Comparison of ENCODE assay signal across 1 cellular context in the genomic region with DNA sequence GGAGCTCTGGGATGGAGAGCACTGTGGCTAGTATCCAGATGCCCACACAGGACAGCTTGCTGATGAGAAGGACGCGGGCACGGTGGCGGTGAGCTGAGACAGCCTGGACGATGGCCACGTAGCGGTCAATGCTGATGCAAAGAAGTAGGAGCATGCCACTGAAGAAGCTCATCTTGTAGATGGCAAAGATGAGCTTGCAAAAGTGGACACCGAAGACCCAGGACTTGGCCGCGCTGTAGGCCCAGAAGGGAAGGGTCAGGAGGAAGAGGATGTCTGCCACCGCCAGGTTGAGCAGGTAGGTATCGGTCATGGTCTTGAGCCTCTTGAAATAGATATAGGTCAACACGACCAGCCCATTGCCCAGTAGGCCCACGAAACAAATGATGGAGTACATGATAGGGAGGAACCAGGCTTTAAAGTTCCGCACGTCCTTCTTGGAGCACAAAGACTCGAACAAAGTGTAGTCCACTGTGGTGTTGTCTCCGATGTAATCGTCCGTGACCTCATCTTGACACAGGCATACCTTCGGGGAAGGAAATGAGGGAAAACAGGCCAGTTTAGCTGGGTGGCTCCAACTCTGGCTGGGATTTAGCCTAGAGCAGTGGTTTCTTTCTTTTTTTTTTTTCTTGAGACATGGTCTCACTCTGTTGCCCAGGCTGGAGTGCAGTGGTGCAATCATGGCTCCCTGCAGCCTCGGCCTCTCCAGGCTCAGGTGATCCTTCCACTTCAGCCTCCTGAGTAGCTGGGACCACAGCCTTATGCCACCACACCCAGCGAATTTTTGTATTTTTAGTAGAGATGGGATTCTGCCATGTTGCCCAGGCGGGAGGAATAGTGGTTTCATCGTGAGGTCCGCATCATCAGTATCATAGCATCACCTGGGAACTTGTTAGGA.
TF ChIP-seq lines count a peak whose summit lies in the region.

No MANE protein-coding gene starts in this region.

TF ChIP-seq in HepG2, 621 proteins besides CTCF, POLR2A, EP300 and RAD21:
- TF ChIP-seq, protein P1, sequence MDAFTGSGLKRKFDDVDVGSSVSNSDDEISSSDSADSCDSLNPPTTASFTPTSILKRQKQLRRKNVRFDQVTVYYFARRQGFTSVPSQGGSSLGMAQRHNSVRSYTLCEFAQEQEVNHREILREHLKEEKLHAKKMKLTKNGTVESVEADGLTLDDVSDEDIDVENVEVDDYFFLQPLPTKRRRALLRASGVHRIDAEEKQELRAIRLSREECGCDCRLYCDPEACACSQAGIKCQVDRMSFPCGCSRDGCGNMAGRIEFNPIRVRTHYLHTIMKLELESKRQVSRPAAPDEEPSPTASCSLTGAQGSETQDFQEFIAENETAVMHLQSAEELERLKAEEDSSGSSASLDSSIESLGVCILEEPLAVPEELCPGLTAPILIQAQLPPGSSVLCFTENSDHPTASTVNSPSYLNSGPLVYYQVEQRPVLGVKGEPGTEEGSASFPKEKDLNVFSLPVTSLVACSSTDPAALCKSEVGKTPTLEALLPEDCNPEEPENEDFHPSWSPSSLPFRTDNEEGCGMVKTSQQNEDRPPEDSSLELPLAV (CRISPR knock-in tag; conservative IDR thresholded peaks at IDR 0.05; ENCODE audit: low read depth), result no peak
- TF ChIP-seq ZNF274 (CRISPR knock-in tag; IDR thresholded peaks at IDR 0.05) (0 out of 2 replicates have a peak, but pooled peaks have one; percentile 32), PRPF4 (IDR thresholded peaks at IDR 0.05; ENCODE audit: low read depth, low read length, poor library complexity, severe bottlenecking) (no peak)
